ENCODE assay signal across 2 cellular contexts in genomic region chr4:17537060-17537459, GRCh38. TPM values are rescaled to one million over a fixed set of nuclear protein-coding genes. Genes with fewer than 3 reads are reported as not detected.
"Had no signal": no experiment of that assay in that cellular context is flagged by ENCODE, and none has a peak within 500 bp of the region (broad histone marks: within the 10 kb centered on the region; RNA-seq: fewer than 3 reads in every experiment).

No MANE protein-coding gene starts in this region.

RNA-seq across cellular contexts. Expression of gene CLRN2, which starts 22.1 kb away (rescaled TPM):
- total RNA-seq: G401, GM12878 had no signal
- polyA plus RNA-seq: GM12878 had no signal
